ENCODE assay signal across 8 cellular contexts in genomic region chr20:61886721-61887658, GRCh38.
DNase-seq lines count a peak whose midpoint lies in the region; ATAC-seq and TF ChIP-seq lines count a peak whose summit lies in the region.

No MANE protein-coding gene starts in this region.

- peak; percentile 91 for ATAC-seq in HCT116
- ATAC-seq in stimulated activated naive B cell treated with anti-CD40 and anti-IgM and Interleukin-4, amounts not matched to agents 10 μg/mL and 1 μg/mL and 100 μg/mL, for 72 hours (replicated peaks) = peak; percentile 74 to 78
- no peak for ATAC-seq in HG02970 (IDR thresholded peaks at IDR 0.05; ENCODE audit: low FRiP score, unreplicated experiment)
- no peak for ATAC-seq in HG02840 (IDR thresholded peaks at IDR 0.05; ENCODE audit: low FRiP score, unreplicated experiment)

- RAD21 ChIA-PET in HCT116 (lab: Charles Lee; ENCODE audit: low non-redundant PET in 1 of 2, low total read pairs in 2 of 2, uncharacterized antibody in 2 of 2, unreplicated experiment in 2 of 2) = interaction anchor here in 1 of 2 experiments (0.7 kb wide), 1 partner anchor 1850 kb away, joined by 3 read pairs; no protein-coding TSS in a partner anchor

- H3K4me3 Mint-ChIP-seq in Calu3 (ENCODE audit: low read depth, unreplicated experiment) = no peak overlapping the region
- no peak overlapping the region for H3K4me3 Mint-ChIP-seq in stimulated activated naive B cell treated with anti-CD40 and anti-IgM and Interleukin-4, amounts not matched to agents 10 μg/mL and 1 μg/mL and 100 μg/mL, for 72 hours

- no peak overlapping the region for H2AFZ ChIP-seq in HCT116 (ENCODE audit: low read depth, low read length, poor library complexity, severe bottlenecking)

- no peak overlapping the region for H3K4me3 ChIP-seq in HCT116 (replicated peaks in 1 of 2; ENCODE audit: low read depth in 1 of 2, low read length in 2 of 2)
- no peak overlapping the region for H3K4me3 ChIP-seq in Peyer's patch
- no peak overlapping the region for H3K4me3 ChIP-seq in breast epithelium
- H3K4me3 ChIP-seq in liver (ENCODE audit: low read depth in 1 of 3, low read length in 3 of 3) = no peak overlapping the region

- peak; percentile 97 for TF ChIP-seq CTCF in Calu3 (IDR thresholded peaks at IDR 0.05; ENCODE audit: unreplicated experiment)
- peak; percentile 44 to 91 (median 89); a peak in 5 of 6 replicates for TF ChIP-seq CTCF in HCT116 (IDR thresholded peaks at IDR 0.05 in 2 of 3, conservative IDR thresholded peaks at IDR 0.05 in 1 of 3; ENCODE audit: borderline replicate concordance in 1 of 3, insufficient read depth in 1 of 3, low read depth in 2 of 3, low read length in 2 of 3)
- peak in 5 of 6 experiments; percentile 23 to 51 (median 48) for TF ChIP-seq CTCF in Peyer's patch (IDR thresholded peaks at IDR 0.05)
- peak in 2 of 3 donors; percentile 12 to 45 for TF ChIP-seq CTCF in breast epithelium (IDR thresholded peaks at IDR 0.05)
- TF ChIP-seq CTCF in liver (IDR thresholded peaks at IDR 0.05; ENCODE audit: low read depth, low read length, missing input control) = peak; percentile 44

- peaks cover 6% of the 10 kb centered on the region; the same call in 1 of the 2 replicates for H3K27me3 ChIP-seq in HCT116 (ENCODE audit: insufficient read depth, low read length)
- H3K27me3 ChIP-seq in Peyer's patch = no peaks in the 10 kb centered on the region
- H3K27me3 ChIP-seq in breast epithelium = peaks cover 0 to 46% of the 10 kb centered on the region in 2 donors
- peaks cover 0 to 2% (median 0%) of the 10 kb centered on the region in 4 donors for H3K27me3 ChIP-seq in liver (ENCODE audit: control insufficient read depth in 4 of 4, insufficient read depth in 4 of 4, low read length in 3 of 4)

- H3K4me1 ChIP-seq in HCT116 (ENCODE audit: control insufficient read depth in 1 of 2, insufficient read depth in 2 of 2, low read length in 2 of 2) (no peaks in the 10 kb centered on the region), Peyer's patch (no peaks in the 10 kb centered on the region), breast epithelium (no peaks in the 10 kb centered on the region), liver (ENCODE audit: control insufficient read depth in 4 of 4, insufficient read depth in 4 of 4, low read length in 3 of 4) (no peaks in the 10 kb centered on the region)

- H3K9me2 ChIP-seq in HCT116 (ENCODE audit: insufficient read depth) = no peaks in the 10 kb centered on the region

- CTCF ChIA-PET in Calu3 (lab: Charles Lee) = interaction anchor here (0.6 to 1.5 kb wide), 6 partner anchors 9 to 1829 kb away, joined by 3 to 6 read pairs (median 3); no protein-coding TSS in a partner anchor
- CTCF ChIA-PET in HCT116 (lab: Charles Lee) = interaction anchor here (1.1 to 1.6 kb wide), 3 partner anchors 9 to 1829 kb away, joined by 4 to 6 read pairs (median 5); no protein-coding TSS in a partner anchor

- intact Hi-C loops in Calu3 (cut with micrococcal nuclease; ENCODE audit: unreplicated experiment) = no loop called here
- intact Hi-C loops in HCT116 (cut with micrococcal nuclease) = loop anchor here (1.0 kb wide), 1 partner anchor 1676 kb away; no protein-coding TSS in a partner anchor
- intact Hi-C loops in breast epithelium (cut with DNase I; ENCODE audit: low total_unique reads) = loop anchor here (5.0 kb wide), 1 partner anchor 1450 kb away; no protein-coding TSS in a partner anchor

- peak; percentile 66 for TF ChIP-seq RAD21 in HCT116 (IDR thresholded peaks at IDR 0.05; ENCODE audit: low read depth)
- TF ChIP-seq RAD21 in liver (IDR thresholded peaks at IDR 0.05) = peak; percentile 47 to 56

- H3K4me1 Mint-ChIP-seq in Calu3 (ENCODE audit: low read depth, unreplicated experiment) = no peaks in the 10 kb centered on the region
- H3K4me1 Mint-ChIP-seq in stimulated activated naive B cell treated with anti-CD40 and anti-IgM and Interleukin-4, amounts not matched to agents 10 μg/mL and 1 μg/mL and 100 μg/mL, for 72 hours = peaks cover 2 to 5% of the 10 kb centered on the region in 2 donors

- H4K20me1 ChIP-seq in HCT116 (ENCODE audit: insufficient read depth) = no peaks in the 10 kb centered on the region

- H3K27ac ChIP-seq in HCT116 (ENCODE audit: low read depth, low read length) = no peak overlapping the region
- H3K27ac ChIP-seq in Peyer's patch = no peak overlapping the region
- H3K27ac ChIP-seq in breast epithelium = no peak overlapping the region
- no peak overlapping the region for H3K27ac ChIP-seq in liver (ENCODE audit: low read depth in 1 of 2, low read length in 2 of 2)

- TF ChIP-seq POLR2A in HCT116 (IDR thresholded peaks at IDR 0.05; ENCODE audit: borderline replicate concordance, extremely low read depth, insufficient read depth, insufficient read length) (no peak), Peyer's patch (IDR thresholded peaks at IDR 0.05) (no peak), breast epithelium (IDR thresholded peaks at IDR 0.05) (no peak)

- peaks cover 12% of the 10 kb centered on the region for H3K9me3 Mint-ChIP-seq in Calu3 (ENCODE audit: low read depth, unreplicated experiment)
- H3K9me3 Mint-ChIP-seq in stimulated activated naive B cell treated with anti-CD40 and anti-IgM and Interleukin-4, amounts not matched to agents 10 μg/mL and 1 μg/mL and 100 μg/mL, for 72 hours = peaks cover 11 to 13% of the 10 kb centered on the region in 2 donors

- H3K36me3 ChIP-seq in HCT116 (ENCODE audit: control insufficient read depth in 1 of 2, insufficient read depth in 2 of 2, low read length in 2 of 2) = no peaks in the 10 kb centered on the region
- no peaks in the 10 kb centered on the region for H3K36me3 ChIP-seq in Peyer's patch
- H3K36me3 ChIP-seq in breast epithelium = no peaks in the 10 kb centered on the region
- no peaks in the 10 kb centered on the region for H3K36me3 ChIP-seq in liver (ENCODE audit: control insufficient read depth in 4 of 4, insufficient read depth in 3 of 4, low read depth in 1 of 4, low read length in 3 of 4)

- peaks cover 81% of the 10 kb centered on the region for H3K27me3 Mint-ChIP-seq in Calu3 (ENCODE audit: unreplicated experiment)
- peaks cover 6 to 34% of the 10 kb centered on the region in 2 donors for H3K27me3 Mint-ChIP-seq in stimulated activated naive B cell treated with anti-CD40 and anti-IgM and Interleukin-4, amounts not matched to agents 10 μg/mL and 1 μg/mL and 100 μg/mL, for 72 hours

- H3K9me3 ChIP-seq in HCT116 (ENCODE audit: control insufficient read depth in 1 of 2, insufficient read depth in 1 of 2, low read depth in 1 of 2, low read length in 2 of 2) (no peaks in the 10 kb centered on the region), Peyer's patch (no peaks in the 10 kb centered on the region), breast epithelium (peaks cover 0 to 5% of the 10 kb centered on the region in 2 donors), liver (ENCODE audit: control insufficient read depth in 4 of 4, low read length in 3 of 4) (peaks cover 0 to 4% (median 1%) of the 10 kb centered on the region in 4 donors)

- BruUV-seq in Calu3 (replicated peaks; lab: Mats Ljungman, UMichigan) = no TSS peak
- BruUV-seq in HCT116 (replicated peaks; lab: Mats Ljungman, UMichigan) = no TSS peak

- H3K36me3 Mint-ChIP-seq in Calu3 (ENCODE audit: insufficient read depth, unreplicated experiment) = no peaks in the 10 kb centered on the region
- no peaks in the 10 kb centered on the region for H3K36me3 Mint-ChIP-seq in stimulated activated naive B cell treated with anti-CD40 and anti-IgM and Interleukin-4, amounts not matched to agents 10 μg/mL and 1 μg/mL and 100 μg/mL, for 72 hours

- peak; percentile 64 for DNase-seq in Calu3
- DNase-seq in HCT116 (ENCODE audit: low read depth, low spot score) = peak; percentile 23
- peak in 1 of 3 donors; percentile 55 for DNase-seq in Peyer's patch
- DNase-seq in breast epithelium (ENCODE audit: low spot score in 2 of 2) = no peak
- no peak for DNase-seq in stimulated activated naive B cell treated with anti-CD40 and anti-IgM and Interleukin-4, amounts not matched to agents 10 μg/mL and 1 μg/mL and 100 μg/mL, for 72 hours

- 49% methylated on average over 22 of the region's 22 CpGs for WGBS in liver

- POLR2A ChIA-PET in HCT116 (lab: Charles Lee) = no interaction called here

- H3K27ac Mint-ChIP-seq in Calu3 (ENCODE audit: unreplicated experiment) = no peak overlapping the region
- peak overlapping the region; percentile 32 for H3K27ac Mint-ChIP-seq in stimulated activated naive B cell treated with anti-CD40 and anti-IgM and Interleukin-4, amounts not matched to agents 10 μg/mL and 1 μg/mL and 100 μg/mL, for 72 hours

- H3K9ac ChIP-seq in HCT116 (ENCODE audit: low read length) (no peak overlapping the region), liver (ENCODE audit: low read depth in 1 of 2, low read length in 2 of 2) (no peak overlapping the region)

- no peaks in the 10 kb centered on the region for H3K79me2 ChIP-seq in HCT116 (ENCODE audit: insufficient read depth, low read length)

- no peak overlapping the region for H3K4me2 ChIP-seq in HCT116 (ENCODE audit: low read length)

TF ChIP-seq in HCT116, 20 proteins besides CTCF, POLR2A, EP300 and RAD21 (continues in another document):
- TF ChIP-seq SP1 (IDR thresholded peaks at IDR 0.05; ENCODE audit: low read depth) (no peak), EZH2phosphoT487 (IDR thresholded peaks at IDR 0.05; ENCODE audit: borderline replicate concordance) (no peak), CEBPB (IDR thresholded peaks at IDR 0.05; ENCODE audit: low read depth) (no peak), FOSL1 (IDR thresholded peaks at IDR 0.05; ENCODE audit: low read depth) (no peak), CBX3 (IDR thresholded peaks at IDR 0.05; ENCODE audit: low read depth) (no peak), SRF (IDR thresholded peaks at IDR 0.05; ENCODE audit: low read depth) (no peak), EGR1 (IDR thresholded peaks at IDR 0.05; ENCODE audit: low read depth) (no peak), EZH2 (IDR thresholded peaks at IDR 0.05) (no peak), MAX (IDR thresholded peaks at IDR 0.05) (no peak)

TF ChIP-seq in liver, 16 proteins besides CTCF, POLR2A, EP300 and RAD21:
- TF ChIP-seq SP1 (IDR thresholded peaks at IDR 0.05) = no peak
- TF ChIP-seq YY1 (IDR thresholded peaks at IDR 0.05) = no peak

Comparison
In these comparisons a context has a peak if more than half of its experiments do, and no peak if none do; other contexts are left out.
1. DNase-seq: peak in Calu3 (single experiment) and HCT116 (single experiment); none in breast epithelium (0 of 2) and stimulated activated naive B cell treated with anti-CD40 and anti-IgM and Interleukin-4, amounts not matched to agents 10 μg/mL and 1 μg/mL and 100 μg/mL, for 72 hours (single experiment).
2. CTCF ChIP-seq: peak in every context shown above with its lines; median percentile 97 in Calu3; 89 in HCT116; 48 in Peyer's patch; 44 in liver; 28 in breast epithelium.
3. ATAC-seq: peak in HCT116 (single experiment) and stimulated activated naive B cell treated with anti-CD40 and anti-IgM and Interleukin-4, amounts not matched to agents 10 μg/mL and 1 μg/mL and 100 μg/mL, for 72 hours (2 of 2); none in HG02970 (single experiment) and HG02840 (single experiment).